ENCODE assay signal across 1 cellular context in the genomic region with DNA sequence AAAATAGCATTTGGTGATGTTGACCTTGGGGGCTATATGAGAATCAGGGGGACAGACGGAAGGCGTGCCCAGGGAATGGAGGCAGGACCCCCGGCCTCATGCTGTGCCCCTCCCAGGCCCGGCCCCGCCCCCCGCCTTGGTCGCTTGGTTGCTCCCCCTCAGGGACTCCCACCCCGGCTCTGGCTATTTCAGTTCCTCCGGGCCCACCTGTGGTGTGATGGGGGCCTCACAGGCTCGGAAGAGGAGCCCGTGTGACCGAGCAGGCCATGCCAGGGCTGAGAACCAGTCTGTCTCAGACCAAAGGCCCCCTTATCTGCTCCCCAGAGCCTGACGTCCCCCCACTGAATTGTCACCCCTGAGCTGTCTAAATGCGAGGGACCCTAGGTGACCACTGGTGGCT. TPM values are rescaled to one million over a fixed set of nuclear protein-coding genes. Genes with fewer than 3 reads are reported as not detected.
"Had no signal": no experiment of that assay in that cellular context is flagged by ENCODE, and none has a peak within 500 bp of the region (broad histone marks: within the 10 kb centered on the region; RNA-seq: fewer than 3 reads in every experiment).

No MANE protein-coding gene starts in this region.

RNA-seq across cellular contexts. Expression of gene GRAPL, which starts 4.4 kb away (rescaled TPM):
- total RNA-seq: G401 had no signal
